22 cellular contexts compared by ENCODE assay signal in the genomic region with DNA sequence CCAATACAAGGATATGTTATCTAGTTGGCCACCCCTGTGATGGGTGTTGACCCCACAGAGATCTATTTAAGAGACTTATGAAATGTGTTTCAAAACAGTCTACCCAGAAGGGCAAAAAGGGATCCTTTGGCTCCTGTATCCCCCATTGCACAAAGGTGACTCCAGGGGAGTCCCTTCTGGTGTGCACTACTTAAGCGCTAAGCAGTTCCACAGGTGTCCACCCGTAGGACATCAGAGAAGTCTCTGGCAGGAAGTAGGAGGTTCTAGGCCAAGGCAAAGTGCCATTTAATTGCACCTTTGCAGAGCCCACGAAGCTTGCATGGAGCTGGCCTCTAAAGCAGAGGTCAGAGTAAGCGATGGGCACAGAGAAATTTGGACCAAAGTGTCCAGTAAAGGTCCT.
"Had no signal": no experiment of that assay in that cellular context is flagged by ENCODE, and none has a peak within 500 bp of the region (broad histone marks: within the 10 kb centered on the region; RNA-seq: fewer than 3 reads in every experiment).

No MANE protein-coding gene starts in this region.

- H3K9me3 Mint-ChIP-seq: activated naive CD4-positive, alpha-beta T cell treated with anti-CD3 and anti-CD28 coated beads, Interleukin-2, amount 50 U/mL, for 24 hours; activated naive CD8-positive, alpha-beta T cell treated with anti-CD3 and anti-CD28 coated beads, Interleukin-2, amount 50 U/mL, for 24 hours had no signal

- H3K4me1 Mint-ChIP-seq: activated CD4-positive, alpha-beta T cell treated with anti-CD3 and anti-CD28 coated beads for 36 hours; activated naive CD4-positive, alpha-beta T cell treated with anti-CD3 and anti-CD28 coated beads, Interleukin-2, amount 50 U/mL, for 24 hours had no signal

- H3K4me3 Mint-ChIP-seq: activated CD4-positive, alpha-beta T cell treated with anti-CD3 and anti-CD28 coated beads for 36 hours; activated naive CD4-positive, alpha-beta T cell treated with anti-CD3 and anti-CD28 coated beads, Interleukin-2, amount 50 U/mL, for 24 hours; activated naive CD8-positive, alpha-beta T cell treated with anti-CD3 and anti-CD28 coated beads, Interleukin-2, amount 50 U/mL, for 24 hours; mesothelial cell of epicardium; naive thymus-derived CD4-positive, alpha-beta T cell; T-helper 17 cell had no signal

- ATAC-seq: activated CD4-positive, alpha-beta T cell treated with anti-CD3 and anti-CD28 coated beads for 36 hours; activated naive CD8-positive, alpha-beta T cell treated with anti-CD3 and anti-CD28 coated beads, Interleukin-2, amount 50 U/mL, for 24 hours; naive thymus-derived CD4-positive, alpha-beta T cell; pancreas; SK-N-SH treated with all-trans-retinoic acid at 6 μM for 48 hours; stimulated activated naive CD8-positive, alpha-beta T cell treated with anti-CD3 and anti-CD28 coated beads, Interleukin-15, Interleukin-2, amounts not matched to agents 100 U/mL and 50 U/mL, for 24 hours; T-helper 17 cell had no signal

- H3K36me3 Mint-ChIP-seq: activated naive CD4-positive, alpha-beta T cell treated with anti-CD3 and anti-CD28 coated beads, Interleukin-2, amount 50 U/mL, for 24 hours; mesothelial cell of epicardium; naive thymus-derived CD4-positive, alpha-beta T cell had no signal

- DNase-seq: activated CD4-positive, alpha-beta T cell treated with anti-CD3 and anti-CD28 coated beads for 36 hours; activated gamma-delta T cell; activated naive CD8-positive, alpha-beta T cell treated with anti-CD3 and anti-CD28 coated beads, Interleukin-2, amount 50 U/mL, for 24 hours; central memory CD4-positive, alpha-beta T cell; dermis blood vessel endothelial cell; effector CD4-positive, alpha-beta T cell; esophagus squamous epithelium; left cardiac atrium; mammary epithelial cell; retina; stimulated activated CD4-positive, alpha-beta T cell treated with anti-CD3 and anti-CD28 coated beads, Interleukin-12 subunit alpha, Interleukin-12 subunit beta, amount 100 ng/mL, for 4 hours; stimulated activated CD4-positive, alpha-beta T cell treated with anti-CD3 and anti-CD28 coated beads, Interleukin-4, amount 100 ng/mL, for 1 hour; stimulated activated naive CD8-positive, alpha-beta T cell treated with anti-CD3 and anti-CD28 coated beads, Interleukin-15, Interleukin-2, amounts not matched to agents 100 U/mL and 50 U/mL, for 24 hours; T1000; transverse colon; uterus had no signal

- H3K27ac Mint-ChIP-seq: activated CD4-positive, alpha-beta T cell treated with anti-CD3 and anti-CD28 coated beads for 36 hours; activated naive CD4-positive, alpha-beta T cell treated with anti-CD3 and anti-CD28 coated beads, Interleukin-2, amount 50 U/mL, for 24 hours; activated naive CD8-positive, alpha-beta T cell treated with anti-CD3 and anti-CD28 coated beads, Interleukin-2, amount 50 U/mL, for 24 hours; mesothelial cell of epicardium; naive thymus-derived CD4-positive, alpha-beta T cell; T-helper 17 cell had no signal

- H3K27me3 Mint-ChIP-seq: activated naive CD4-positive, alpha-beta T cell treated with anti-CD3 and anti-CD28 coated beads, Interleukin-2, amount 50 U/mL, for 24 hours had no signal
